16 cellular contexts compared by ENCODE assay signal in the genomic region with DNA sequence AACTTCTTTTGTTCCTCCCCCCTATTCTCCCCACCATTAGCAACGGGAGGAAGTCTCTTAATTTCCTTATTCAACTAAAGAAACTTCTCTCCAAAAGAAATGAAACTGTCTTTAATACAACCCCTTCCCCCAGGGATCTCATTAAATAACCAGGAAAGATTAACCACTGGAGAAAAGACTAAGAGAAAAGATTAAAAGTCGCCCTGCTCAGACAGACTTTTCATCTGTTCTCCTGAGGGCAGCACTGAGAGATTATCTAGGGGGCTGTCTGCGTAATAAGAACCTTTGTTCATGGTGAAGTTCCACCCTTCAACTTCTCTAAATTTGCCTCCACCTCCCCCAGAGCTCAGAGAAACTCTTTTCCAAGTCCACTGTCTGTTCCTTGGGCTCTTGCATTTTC.
"Had no signal": no experiment of that assay in that cellular context is flagged by ENCODE, and none has a peak within 500 bp of the region (broad histone marks: within the 10 kb centered on the region; RNA-seq: fewer than 3 reads in every experiment).

No MANE protein-coding gene starts in this region.

- H3K4me1 Mint-ChIP-seq: immature natural killer cell, T-helper 17 cell had no signal

- DNase-seq: activated CD4-positive, alpha-beta T cell treated with anti-CD3 and anti-CD28 coated beads, Interleukin-2, amount 50 U/mL, for 48 hours; activated CD4-positive, CD25-positive, alpha-beta regulatory T cell treated with anti-CD3 and anti-CD28 coated beads, Interleukin-2, amount 50 U/mL, for 72 hours; activated gamma-delta T cell; activated T-cell treated with anti-CD3 and anti-CD28 coated beads, Interleukin-2, amount 50 U/mL, for 48 hours; amygdala; cerebellar nuclear complex; dorsolateral prefrontal cortex; immature natural killer cell; left cardiac atrium; ovary; stimulated activated CD4-positive, alpha-beta T cell treated with anti-CD3 and anti-CD28 coated beads, Interleukin-4, amount 100 ng/mL, for 24 hours; T-helper 17 cell had no signal

- H3K36me3 ChIP-seq: ovary had no signal

- H3K27ac ChIP-seq: dorsolateral prefrontal cortex, ovary had no signal

- H3K4me3 Mint-ChIP-seq: activated naive CD8-positive, alpha-beta T cell; immature natural killer cell; natural killer cell treated with Interleukin-12 subunit alpha and Interleukin-12 subunit beta and Interleukin-15 and Interleukin-18, amount 100 ng/mL, for 72 hours; stimulated activated naive CD8-positive, alpha-beta T cell treated with anti-CD3 and anti-CD28 coated beads, Interleukin-15, Interleukin-2, amounts not matched to agents 100 ng/mL and 50 ng/mL, for 24 hours; T-helper 17 cell had no signal

- H3K9me3 ChIP-seq: ovary had no signal

- H3K27me3 ChIP-seq: dorsolateral prefrontal cortex, ovary had no signal

- H3K36me3 Mint-ChIP-seq: activated naive CD8-positive, alpha-beta T cell; immature natural killer cell had no signal

- H3K27ac Mint-ChIP-seq: activated naive CD8-positive, alpha-beta T cell; immature natural killer cell; natural killer cell treated with Interleukin-12 subunit alpha and Interleukin-12 subunit beta and Interleukin-15 and Interleukin-18, amount 100 ng/mL, for 72 hours; stimulated activated naive CD8-positive, alpha-beta T cell treated with anti-CD3 and anti-CD28 coated beads, Interleukin-15, Interleukin-2, amounts not matched to agents 100 ng/mL and 50 ng/mL, for 24 hours; T-helper 17 cell had no signal

- H3K4me3 ChIP-seq: dorsolateral prefrontal cortex, ovary had no signal

- H3K27me3 Mint-ChIP-seq: activated naive CD8-positive, alpha-beta T cell; natural killer cell treated with Interleukin-12 subunit alpha and Interleukin-12 subunit beta and Interleukin-15 and Interleukin-18, amount 100 ng/mL, for 72 hours; stimulated activated naive CD8-positive, alpha-beta T cell treated with anti-CD3 and anti-CD28 coated beads, Interleukin-15, Interleukin-2, amounts not matched to agents 100 ng/mL and 50 ng/mL, for 24 hours; T-helper 17 cell had no signal

- ATAC-seq: esophagus mucosa; left cardiac atrium; natural killer cell treated with Interleukin-12 subunit alpha and Interleukin-12 subunit beta and Interleukin-15 and Interleukin-18, amount 100 ng/mL, for 72 hours; T-helper 17 cell had no signal
